8 cellular contexts compared by ENCODE assay signal in the genomic region with DNA sequence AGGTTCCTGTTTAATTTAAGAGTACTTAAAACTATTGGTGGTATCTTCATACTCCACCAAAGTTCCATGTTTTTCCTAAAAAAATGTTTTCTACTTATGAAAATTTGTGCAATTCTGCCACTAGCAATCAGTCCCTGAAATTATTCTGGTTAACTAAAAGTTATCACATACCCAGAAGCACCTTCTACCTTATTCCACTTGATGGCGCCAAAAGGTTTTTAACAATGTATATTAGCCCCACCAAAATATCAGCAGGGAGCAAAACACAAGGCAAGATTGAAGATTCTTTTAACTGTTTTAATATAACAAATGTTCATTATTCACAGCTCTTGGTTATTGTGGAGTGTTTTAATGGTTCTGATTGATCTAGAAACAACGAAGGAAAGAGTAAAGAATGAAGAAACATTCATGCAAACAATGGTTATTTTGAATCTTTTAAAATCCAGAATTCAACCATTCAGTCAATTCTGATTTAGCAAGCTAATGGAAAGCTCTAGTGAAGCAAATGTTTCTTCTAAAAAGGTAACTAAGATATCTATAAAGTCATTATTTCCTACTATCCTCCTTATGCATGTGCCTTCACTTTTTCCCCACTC.
DNase-seq lines count a peak whose midpoint lies in the region; ATAC-seq, FAIRE-seq and TF ChIP-seq lines count a peak whose summit lies in the region.

No MANE protein-coding gene starts in this region.

- no peak overlapping the region for H3K27ac ChIP-seq in A549
- no peak overlapping the region for H3K27ac ChIP-seq in VCaP
- no peak overlapping the region for H3K27ac ChIP-seq in pancreas

- peak; percentile 32 for FAIRE-seq in A549 (lab: Jason Lieb, UNC)
- FAIRE-seq in pancreas (lab: Jason Lieb, UNC), result peak; percentile 97

- H3K4me3 ChIP-seq in A549, result no peak overlapping the region
- H3K4me3 ChIP-seq in HAP-1, result no peak overlapping the region
- no peak overlapping the region for H3K4me3 ChIP-seq in fibroblast of villous mesenchyme (ENCODE audit: low read depth, low read length)
- no peak overlapping the region for H3K4me3 ChIP-seq in pancreas

- POLR2A ChIA-PET in A549 (lab: Yijun Ruan, JAX), result no interaction called here

- H3K4me1 ChIP-seq in A549 (peaks cover 7% of the 10 kb centered on the region; the same call in 1 of the 3 replicates), HAP-1 (peaks cover 21% of the 10 kb centered on the region), pancreas (peaks cover 0 to 14% (median 0%) of the 10 kb centered on the region in 3 donors)

- CTCF ChIA-PET in A549 (lab: Yijun Ruan, JAX), result interaction anchor here (0.8 to 2.8 kb wide), 10 partner anchors 12 to 840 kb away, joined by 3 to 14 read pairs (median 3); no protein-coding TSS in a partner anchor

- H3K27me3 ChIP-seq in HAP-1 (ENCODE audit: low read depth) (no peaks in the 10 kb centered on the region), pancreas (no peaks in the 10 kb centered on the region)

- in situ Hi-C loops in G401 (cut with HindIII; ENCODE audit: low sequenced_read_pairs), result no loop called here
- in situ Hi-C loops in HAP-1 (cut with MboI; ENCODE audit: low sequenced_read_pairs), result no loop called here

- H3K4me2 ChIP-seq in A549, result no peak overlapping the region

- peak; percentile 76 to 78 for TF ChIP-seq RAD21 in A549 (conservative IDR thresholded peaks at IDR 0.05 in 1 of 2, IDR thresholded peaks at IDR 0.05 in 1 of 2)

- ATAC-seq in A549, result peak in 1 of 2 experiments; percentile 79; a peak in 3 of 6 replicates
- ATAC-seq in pancreas, result peak; percentile 67 to 89 (median 86)

- intact Hi-C loops in pancreas (cut with DNase I), result loop anchor here in 2 of 3 donors (5.0 to 10.0 kb wide), 2 partner anchors 191 to 193 kb away; no protein-coding TSS in a partner anchor

- DNase-seq in A549 (ENCODE audit: low read depth in 1 of 2, low spot score in 1 of 2) (peak; percentile 31 to 35), G401 (ENCODE audit: low spot score) (peak; percentile 76), HAP-1 (ENCODE audit: low spot score in 2 of 2) (peak; percentile 30 to 55), NCI-H1694 (lab: John Stamatoyannopoulos, UW) (peak; percentile 66), fibroblast of villous mesenchyme (ENCODE audit: low read depth) (peak; percentile 63), pancreas (peak in 1 of 6 donors; percentile 20), T1000 (lab: John Stamatoyannopoulos, UW) (no peak)

- TF ChIP-seq POLR2A in A549 (IDR thresholded peaks at IDR 0.05; ENCODE audit: low read length), result no peak

- no peaks in the 10 kb centered on the region for H3K36me3 ChIP-seq in HAP-1 (replicated peaks)
- H3K36me3 ChIP-seq in pancreas, result peaks cover 0 to under 1% (median 0%) of the 10 kb centered on the region in 3 donors

- WGBS in A549 (ENCODE audit: missing lambda C conversion rate), result 2% methylated on average over 2 of the region's 2 CpGs
- WGBS in pancreas, 2 donors, result 1 to 2% methylated on average over 2 of the region's 2 CpGs

- H3K9me3 ChIP-seq in A549 (no peaks in the 10 kb centered on the region), HAP-1 (no peaks in the 10 kb centered on the region), pancreas (no peaks in the 10 kb centered on the region)

- no peak for TF ChIP-seq EP300 in A549 (IDR thresholded peaks at IDR 0.05)

- TF ChIP-seq CTCF in A549 (IDR thresholded peaks at IDR 0.05) (peak; percentile 67), VCaP (conservative IDR thresholded peaks at IDR 0.05) (peak; percentile 84), fibroblast of villous mesenchyme (IDR thresholded peaks at IDR 0.05; ENCODE audit: insufficient read depth, low read depth, low read length) (peak; percentile 78), pancreas (IDR thresholded peaks at IDR 0.05) (peak in 2 of 4 donors; percentile 51 to 59)

TF ChIP-seq in A549, 52 proteins besides CTCF, POLR2A, EP300 and RAD21:
- TF ChIP-seq SMC3 (IDR thresholded peaks at IDR 0.05), result peak; percentile 77
- TF ChIP-seq ESRRA (IDR thresholded peaks at IDR 0.05; ENCODE audit: borderline replicate concordance, low read length), result no peak
